Comparison of ENCODE assay signal across 1 cellular context in genomic region chr19:57240311-57241090, GRCh38.
A peak's percentile ranks its signal among the peaks of the same experiment; 100 is the strongest.
TF ChIP-seq lines count a peak whose summit lies in the region.

ZNF805 (plus strand) TSS chr19:57240632; CDS start chr19:57240892, 260 bp downstream.

TF ChIP-seq in HepG2, 621 proteins besides CTCF, POLR2A, EP300 and RAD21 (continued from another document and continues in another):
- TF ChIP-seq PRDM10 (CRISPR knock-in tag; IDR thresholded peaks at IDR 0.05; ENCODE audit: low read depth) (peak; percentile 69; the same call in 1 of the 2 replicates), AGO1 (IDR thresholded peaks at IDR 0.05; ENCODE audit: low read depth, low read length, poor library complexity, severe bottlenecking) (peak; percentile 27), GZF1 (CRISPR knock-in tag; IDR thresholded peaks at IDR 0.05) (no peak), TRIM24 (CRISPR knock-in tag; IDR thresholded peaks at IDR 0.05) (no peak), ZBTB38 (CRISPR knock-in tag; IDR thresholded peaks at IDR 0.05) (peak; percentile 82), KLF12 (CRISPR knock-in tag; IDR thresholded peaks at IDR 0.05; ENCODE audit: borderline replicate concordance) (peak; percentile 72), ZNF547 (CRISPR knock-in tag; IDR thresholded peaks at IDR 0.05) (no peak), ZNF160 (CRISPR knock-in tag; IDR thresholded peaks at IDR 0.05) (no peak), ASH2L (IDR thresholded peaks at IDR 0.05; ENCODE audit: insufficient read length, low read depth, low read length) (peak; percentile 90), MLXIP (CRISPR knock-in tag; IDR thresholded peaks at IDR 0.05; ENCODE audit: borderline replicate concordance) (0 out of 2 replicates have a peak, but pooled peaks have one; percentile 21), SP140L (CRISPR knock-in tag; IDR thresholded peaks at IDR 0.05; ENCODE audit: borderline replicate concordance) (no peak), HOXA7 (CRISPR knock-in tag; IDR thresholded peaks at IDR 0.05) (no peak), PCBP1 (IDR thresholded peaks at IDR 0.05; ENCODE audit: borderline replicate concordance, low read depth, low read length) (peak; percentile 90; the same call in 1 of the 2 replicates), SNRNP70 (IDR thresholded peaks at IDR 0.05; ENCODE audit: low read depth, low read length) (no peak), STAT5B (CRISPR knock-in tag; IDR thresholded peaks at IDR 0.05) (no peak), KMT2B (CRISPR knock-in tag; IDR thresholded peaks at IDR 0.05) (peak; percentile 95), ZNF569 (CRISPR knock-in tag; IDR thresholded peaks at IDR 0.05; ENCODE audit: borderline replicate concordance) (no peak), ARNT2 (CRISPR knock-in tag; IDR thresholded peaks at IDR 0.05; ENCODE audit: low read depth) (0 out of 2 replicates have a peak, but pooled peaks have one; percentile 17), NKX3-1 (CRISPR knock-in tag; IDR thresholded peaks at IDR 0.05) (no peak), ZEB1 (IDR thresholded peaks at IDR 0.05; ENCODE audit: insufficient replicate concordance, low read depth) (peak; percentile 67), ZNF639 (CRISPR knock-in tag; conservative IDR thresholded peaks at IDR 0.05) (peak; percentile 97), TMF1 (CRISPR knock-in tag; IDR thresholded peaks at IDR 0.05; ENCODE audit: low read depth) (no peak), UBTF (CRISPR knock-in tag; IDR thresholded peaks at IDR 0.05) (peak; percentile 72), ONECUT2 (CRISPR knock-in tag; IDR thresholded peaks at IDR 0.05) (no peak), ELF4 (CRISPR knock-in tag; IDR thresholded peaks at IDR 0.05; ENCODE audit: borderline replicate concordance) (peak; percentile 58; the same call in 1 of the 2 replicates), ZKSCAN1 (IDR thresholded peaks at IDR 0.05; ENCODE audit: low read length) (no peak), JARID2 (CRISPR knock-in tag; IDR thresholded peaks at IDR 0.05; ENCODE audit: insufficient replicate concordance) (no peak), SRF (IDR thresholded peaks at IDR 0.05; ENCODE audit: low read depth, low read length) (0 out of 2 replicates have a peak, but pooled peaks have one; percentile 37), TOPORS (CRISPR knock-in tag; IDR thresholded peaks at IDR 0.05) (no peak), YY1 (IDR thresholded peaks at IDR 0.05; ENCODE audit: insufficient read depth, insufficient replicate concordance, low read depth, low read length) (peak; percentile 49), ATRX (CRISPR knock-in tag; IDR thresholded peaks at IDR 0.05; ENCODE audit: borderline replicate concordance) (no peak), ZNF660 (CRISPR knock-in tag; IDR thresholded peaks at IDR 0.05; ENCODE audit: borderline replicate concordance, low read depth) (peak; percentile 53; the same call in 1 of the 2 replicates), NPAS2 (CRISPR knock-in tag; IDR thresholded peaks at IDR 0.05; ENCODE audit: borderline replicate concordance) (no peak), KMT2A (CRISPR knock-in tag; IDR thresholded peaks at IDR 0.05) (peak; percentile 78; the same call in 1 of the 2 replicates), ZNF3 (CRISPR knock-in tag; IDR thresholded peaks at IDR 0.05) (no peak), ZNF768 (CRISPR knock-in tag; IDR thresholded peaks at IDR 0.05) (0 out of 2 replicates have a peak, but pooled peaks have one; percentile 34), ZGPAT (CRISPR knock-in tag; IDR thresholded peaks at IDR 0.05) (peak; percentile 91), CSRNP1 (CRISPR knock-in tag; IDR thresholded peaks at IDR 0.05) (peak; percentile 85; the same call in 1 of the 2 replicates), NFYB (CRISPR knock-in tag; IDR thresholded peaks at IDR 0.05) (peak; percentile 92), MLLT10 (CRISPR knock-in tag; IDR thresholded peaks at IDR 0.05) (no peak), ZNF446 (CRISPR knock-in tag; IDR thresholded peaks at IDR 0.05) (0 out of 2 replicates have a peak, but pooled peaks have one; percentile 36), ELK4 (CRISPR knock-in tag; IDR thresholded peaks at IDR 0.05; ENCODE audit: borderline replicate concordance) (0 out of 2 replicates have a peak, but pooled peaks have one; percentile 43), NFE2L1 (CRISPR knock-in tag; IDR thresholded peaks at IDR 0.05; ENCODE audit: borderline replicate concordance) (no peak)
